Comparison of ENCODE assay signal across 1 cellular context in genomic region chr1:31846484-31846883, GRCh38.
TF ChIP-seq lines count a peak whose summit lies in the region.

No MANE protein-coding gene starts in this region.

TF ChIP-seq in H1, 55 proteins besides CTCF, POLR2A, EP300 and RAD21:
- TF ChIP-seq KDM1A (IDR thresholded peaks at IDR 0.05; ENCODE audit: borderline replicate concordance, low read length) (peak; percentile 54; the same call in 1 of the 2 replicates), RNF2 (IDR thresholded peaks at IDR 0.05; ENCODE audit: borderline replicate concordance, low read depth, low read length, missing control alignments, poor library complexity, severe bottlenecking) (no peak)
